ENCODE assay signal across 10 cellular contexts in genomic region chr19:10749435-10750384, GRCh38. TPM values are rescaled to one million over a fixed set of nuclear protein-coding genes. Genes with fewer than 3 reads are reported as not detected.
DNase-seq lines count a peak whose midpoint lies in the region; ATAC-seq, FAIRE-seq and TF ChIP-seq lines count a peak whose summit lies in the region.
"Had no signal": no experiment of that assay in that cellular context is flagged by ENCODE, and none has a peak within 500 bp of the region (broad histone marks: within the 10 kb centered on the region; RNA-seq: fewer than 3 reads in every experiment).

No MANE protein-coding gene starts in this region.

- peak overlapping the region in 2 of 3 donors; percentile 46 to 60 for H3K27ac Mint-ChIP-seq in IgD-negative memory B cell
- H3K27ac Mint-ChIP-seq in natural killer cell treated with Interleukin-12 subunit alpha and Interleukin-12 subunit beta and Interleukin-15 and Interleukin-18, amount 100 ng/mL, for 72 hours: peak overlapping the region; percentile 71 to 91

- no peaks in the 10 kb centered on the region; the same call in 1 of the 2 replicates for H3K9me3 ChIP-seq in AG04450 (ENCODE audit: control insufficient read depth, insufficient read depth, low read length)

- intact Hi-C loops in dorsolateral prefrontal cortex (cut with DNase I): loop anchor here in 1 of 2 donors (5.0 kb wide), 1 partner anchor 32 kb away; the partner anchor contains the start of gene DNM2

- peaks cover 3% of the 10 kb centered on the region for H3K36me3 Mint-ChIP-seq in IgD-negative memory B cell
- no peaks in the 10 kb centered on the region for H3K36me3 Mint-ChIP-seq in natural killer cell treated with Interleukin-12 subunit alpha and Interleukin-12 subunit beta and Interleukin-15 and Interleukin-18, amount 100 ng/mL, for 72 hours

- POLR2A ChIA-PET in AG04450 (lab: Yijun Ruan, JAX): no interaction called here

- H3K27me3 ChIP-seq in AG04450 (ENCODE audit: control insufficient read depth, insufficient read depth, low read length): no peaks in the 10 kb centered on the region
- no peaks in the 10 kb centered on the region for H3K27me3 ChIP-seq in dorsolateral prefrontal cortex

- H3K4me1 Mint-ChIP-seq in IgD-negative memory B cell: peaks cover 7 to 35% (median 23%) of the 10 kb centered on the region in 3 donors
- peaks cover 64 to 66% of the 10 kb centered on the region in 2 donors for H3K4me1 Mint-ChIP-seq in natural killer cell treated with Interleukin-12 subunit alpha and Interleukin-12 subunit beta and Interleukin-15 and Interleukin-18, amount 100 ng/mL, for 72 hours (ENCODE audit: low read depth in 2 of 2)

- H3K4me3 ChIP-seq in AG04450 (ENCODE audit: low read depth, low read length) (no peak overlapping the region), dorsolateral prefrontal cortex (peak overlapping the region in 3 of 59 donors; percentile 4 to 29 (median 12))

- no peak for FAIRE-seq in GM19239 (lab: Jason Lieb, UNC)

- DNase-seq in AG04450 (ENCODE audit: low read depth, low spot score) (no peak), dorsolateral prefrontal cortex (no peak), GM19239 (ENCODE audit: insufficient read length, low spot score) (no peak), NCI-H128 (lab: John Stamatoyannopoulos, UW; ENCODE audit: unreplicated experiment) (no peak), erythroblast (lab: John Stamatoyannopoulos, UW) (no peak)
- DNase-seq in natural killer cell treated with Interleukin-12 subunit alpha and Interleukin-12 subunit beta and Interleukin-15 and Interleukin-18, amount 100 ng/mL, for 72 hours (ENCODE audit: low spot score): no peak
- DNase-seq: activated CD4-positive, alpha-beta T cell treated with anti-CD3 and anti-CD28 coated beads for 48 hours; GDM1 had no signal

- peak overlapping the region; percentile 2 for H3K27ac ChIP-seq in AG04450 (ENCODE audit: low read depth, low read length)
- H3K27ac ChIP-seq in dorsolateral prefrontal cortex: peak overlapping the region; percentile 65 to 100 (median 97)

- TF ChIP-seq CTCF in AG04450 (IDR thresholded peaks at IDR 0.05; ENCODE audit: low read depth, low read length): no peak
- TF ChIP-seq CTCF in dorsolateral prefrontal cortex (IDR thresholded peaks at IDR 0.05 in 54 of 56, conservative IDR thresholded peaks at IDR 0.05 in 2 of 56; ENCODE audit: low read depth in 1 of 56, partially characterized antibody in 56 of 56): no peak

- no peaks in the 10 kb centered on the region for H3K9me3 Mint-ChIP-seq in IgD-negative memory B cell
- no peaks in the 10 kb centered on the region for H3K9me3 Mint-ChIP-seq in natural killer cell treated with Interleukin-12 subunit alpha and Interleukin-12 subunit beta and Interleukin-15 and Interleukin-18, amount 100 ng/mL, for 72 hours

- H3K27me3 Mint-ChIP-seq in IgD-negative memory B cell: no peaks in the 10 kb centered on the region
- H3K27me3 Mint-ChIP-seq in natural killer cell treated with Interleukin-12 subunit alpha and Interleukin-12 subunit beta and Interleukin-15 and Interleukin-18, amount 100 ng/mL, for 72 hours: no peaks in the 10 kb centered on the region

- no peak for TF ChIP-seq POLR2A in erythroblast (IDR thresholded peaks at IDR 0.05; ENCODE audit: low read length)

- CTCF ChIA-PET in AG04450 (lab: Charles Lee): interaction anchor here (0.6 kb wide), 1 partner anchor 227 kb away, joined by 3 read pairs; no protein-coding TSS in a partner anchor

- ATAC-seq in natural killer cell treated with Interleukin-12 subunit alpha and Interleukin-12 subunit beta and Interleukin-15 and Interleukin-18, amount 100 ng/mL, for 72 hours: peak in 1 of 2 donors; percentile 18
- no peak for ATAC-seq in GM21619 (IDR thresholded peaks at IDR 0.05; ENCODE audit: unreplicated experiment)

- H3K4me3 Mint-ChIP-seq in IgD-negative memory B cell: no peak overlapping the region
- H3K4me3 Mint-ChIP-seq in natural killer cell treated with Interleukin-12 subunit alpha and Interleukin-12 subunit beta and Interleukin-15 and Interleukin-18, amount 100 ng/mL, for 72 hours: no peak overlapping the region

RNA-seq across cellular contexts. Expression of gene DNM2, which starts 31.8 kb away (rescaled TPM):
- polyA plus RNA-seq in AG04450 (2011; rRNA removed) (36.9 and 49.1 TPM in 2 replicates), IgD-negative memory B cell (109 TPM)
- 126 and 150 TPM in 2 replicates for polyA minus RNA-seq in AG04450 (2011; rRNA and poly(A)+ RNA removed)
- total RNA-seq in dorsolateral prefrontal cortex: 100 to 1,000 TPM in 115 of 120 experiments, 10 to 100 TPM in 5; 88.3 to 281 (median 146) TPM
- 100 to 1,000 TPM; 403 to 422 TPM for total RNA-seq in natural killer cell treated with Interleukin-12 subunit alpha and Interleukin-12 subunit beta and Interleukin-15 and Interleukin-18, amount 100 ng/mL, for 72 hours

RNA-seq across cellular contexts. Expression of gene QTRT1, which starts 48.5 kb away (rescaled TPM):
- 19.5 and 25.3 TPM in 2 replicates for polyA plus RNA-seq in AG04450 (2011; rRNA removed)
- 7.5 and 13.6 TPM in 2 replicates for polyA minus RNA-seq in AG04450 (2011; rRNA and poly(A)+ RNA removed)
- 53.5 TPM for polyA plus RNA-seq in IgD-negative memory B cell
- total RNA-seq in dorsolateral prefrontal cortex: 100 to 1,000 TPM in 5 of 120 experiments, 10 to 100 TPM in 115; 51.0 to 106 (median 74.7) TPM
- 100 to 1,000 TPM in 1 of 2 donors, 10 to 100 TPM in 1; 32.0 to 110 TPM for total RNA-seq in natural killer cell treated with Interleukin-12 subunit alpha and Interleukin-12 subunit beta and Interleukin-15 and Interleukin-18, amount 100 ng/mL, for 72 hours
